In genomic region chr2:207276858-207277257, GRCh38 we compare ENCODE assay signal across 19 cellular contexts.
DNase-seq lines count a peak whose midpoint lies in the region; FAIRE-seq and TF ChIP-seq lines count a peak whose summit lies in the region.
"Had no signal": no experiment of that assay in that cellular context is flagged by ENCODE, and none has a peak within 500 bp of the region (broad histone marks: within the 10 kb centered on the region; RNA-seq: fewer than 3 reads in every experiment).

No MANE protein-coding gene starts in this region.

- no peak overlapping the region for H3K56ac ChIP-seq in H9 (ENCODE audit: insufficient read length, low read depth, low read length)
- no peak overlapping the region for H3K56ac ChIP-seq in H1 (replicated peaks; ENCODE audit: insufficient read length, low read depth, low read length)

- H3K4me1 Mint-ChIP-seq in H9, result peaks cover 4 to 8% of the 10 kb centered on the region in 2 experiments
- peaks cover 5% of the 10 kb centered on the region for H3K4me1 Mint-ChIP-seq in nephron
- H3K4me1 Mint-ChIP-seq: CD4-positive, alpha-beta memory T cell had no signal

- DNase-seq in H9 (no peak), H1 (ENCODE audit: low read depth in 1 of 2, low spot score in 2 of 2) (no peak), NCI-H1048 (lab: John Stamatoyannopoulos, UW) (no peak), testis (no peak), NCI-H510A treated with DMSO at 0.1 percent for 48 hours (lab: John Stamatoyannopoulos, UW) (no peak)
- DNase-seq in stimulated activated CD4-positive, alpha-beta T cell treated with anti-CD3 and anti-CD28 coated beads, Interleukin-12 subunit alpha, Interleukin-12 subunit beta, amount 100 ng/mL, for 4 hours, result no peak
- DNase-seq: AML-193; CD4-positive, alpha-beta memory T cell; DMS153; DMS79; GDM1; HCEC 1CT; KG1 had no signal

- no peak overlapping the region for H3K9ac ChIP-seq in H9 (ENCODE audit: extremely low read depth, insufficient read length, low read length)
- no peak overlapping the region for H3K9ac ChIP-seq in H1 (replicated peaks in 1 of 4; ENCODE audit: extremely low read depth in 1 of 4, low read depth in 3 of 4, low read length in 3 of 4)

- H3K27me3 Mint-ChIP-seq in H9 (ENCODE audit: low read depth), result no peaks in the 10 kb centered on the region; the same call in 1 of the 2 replicates
- H3K27me3 Mint-ChIP-seq in nephron (ENCODE audit: low read depth), result no peaks in the 10 kb centered on the region

- H3K36me3 Mint-ChIP-seq in H9 (ENCODE audit: insufficient read depth in 1 of 3, low read depth in 3 of 3) (peaks cover 0 to 8% (median 2%) of the 10 kb centered on the region in 3 experiments; a peak in 1 of 7 replicates), nephron (ENCODE audit: low read depth) (peaks cover 5% of the 10 kb centered on the region)
- H3K36me3 Mint-ChIP-seq: CD14-positive monocyte had no signal

- no peaks in the 10 kb centered on the region for H3K4me1 ChIP-seq in H9 (ENCODE audit: insufficient read depth, low read length)
- H3K4me1 ChIP-seq in H1 (replicated peaks in 1 of 4; ENCODE audit: control insufficient read depth in 3 of 4, insufficient read depth in 4 of 4, low read length in 3 of 4), result no peaks in the 10 kb centered on the region
- no peaks in the 10 kb centered on the region for H3K4me1 ChIP-seq in testis
- H3K4me1 ChIP-seq: A549 had no signal

- H2BK120ac ChIP-seq in H9 (ENCODE audit: low read depth, low read length, poor library complexity, severe bottlenecking) (no peak overlapping the region), H1 (replicated peaks; ENCODE audit: low read depth, low read length) (no peak overlapping the region)

- no peak overlapping the region for H3K23ac ChIP-seq in H9 (ENCODE audit: insufficient read length, low read depth, low read length)
- H3K23ac ChIP-seq in H1 (ENCODE audit: insufficient read length), result no peak overlapping the region

- TF ChIP-seq RAD21 in H1 (IDR thresholded peaks at IDR 0.05 in 1 of 2, conservative IDR thresholded peaks at IDR 0.05 in 1 of 2; ENCODE audit: low read depth in 2 of 2, low read length in 2 of 2), result 0 out of 4 replicates have a peak, but pooled peaks of 1 of the 2 experiments have one; percentile 1

- H3K23me2 ChIP-seq in H9 (ENCODE audit: insufficient read length, low read depth, low read length, poor library complexity, severe bottlenecking) (no peaks in the 10 kb centered on the region), H1 (ENCODE audit: low read depth, low read length) (no peaks in the 10 kb centered on the region)

- H2AFZ ChIP-seq in H9 (ENCODE audit: low read length) (no peak overlapping the region), H1 (ENCODE audit: low read length) (no peak overlapping the region)

- H3K4ac ChIP-seq in H9 (ENCODE audit: low read depth, low read length) (no peak overlapping the region), H1 (replicated peaks; ENCODE audit: insufficient read length, low read depth, low read length) (no peak overlapping the region)

- H3K27ac ChIP-seq in H9 (ENCODE audit: insufficient read length, low read depth, low read length) (no peak overlapping the region), H1 (ENCODE audit: low read depth, low read length) (no peak overlapping the region), testis (no peak overlapping the region)
- H3K27ac ChIP-seq: A549 had no signal

- H3K79me1 ChIP-seq in H9 (ENCODE audit: insufficient read depth, low read depth, low read length, poor library complexity, severe bottlenecking) (no peaks in the 10 kb centered on the region), H1 (ENCODE audit: low read depth, low read length) (no peaks in the 10 kb centered on the region)

- H4K5ac ChIP-seq in H9 (ENCODE audit: insufficient read length, low read depth, low read length) (no peak overlapping the region), H1 (ENCODE audit: insufficient read length, low read depth, low read length) (no peak overlapping the region)

- H3K79me2 ChIP-seq in H9 (ENCODE audit: insufficient read depth, low read length) (no peaks in the 10 kb centered on the region), H1 (ENCODE audit: control insufficient read depth in 1 of 2, insufficient read depth in 2 of 2, low read length in 2 of 2) (no peaks in the 10 kb centered on the region)

- H4K91ac ChIP-seq in H9 (ENCODE audit: insufficient read length, low read depth, low read length) (no peak overlapping the region), H1 (replicated peaks; ENCODE audit: insufficient read length, low read length) (no peak overlapping the region)

- no peaks in the 10 kb centered on the region for H4K20me1 ChIP-seq in H9 (ENCODE audit: control insufficient read depth, insufficient read depth, insufficient read length)
- no peaks in the 10 kb centered on the region for H4K20me1 ChIP-seq in H1 (replicated peaks in 1 of 2; ENCODE audit: control insufficient read depth in 1 of 2, insufficient read depth in 2 of 2, low read length in 2 of 2)

- no peak overlapping the region for H2BK12ac ChIP-seq in H9 (ENCODE audit: insufficient read length, low read depth, low read length)
- H2BK12ac ChIP-seq in H1 (ENCODE audit: low read depth, low read length), result no peak overlapping the region

- H3K9me3 ChIP-seq in H9 (ENCODE audit: control insufficient read depth, low read depth, low read length) (no peaks in the 10 kb centered on the region), H1 (ENCODE audit: insufficient read depth in 2 of 2, low read depth in 1 of 2, low read length in 1 of 2) (0 out of 4 replicates have a peak, but pooled peaks cover 2 to 4% of the 10 kb centered on the region in 2 experiments), testis (no peaks in the 10 kb centered on the region)
- H3K9me3 ChIP-seq: A549 had no signal

- TF ChIP-seq CTCF in H9 (conservative IDR thresholded peaks at IDR 0.05) (no peak), H1 (IDR thresholded peaks at IDR 0.05; ENCODE audit: control extremely low read depth in 1 of 3, insufficient read depth in 1 of 3, low read depth in 1 of 3, low read length in 3 of 3) (no peak), nephron (IDR thresholded peaks at IDR 0.05; ENCODE audit: unreplicated experiment in 3 of 3) (no peak), testis (IDR thresholded peaks at IDR 0.05) (no peak)

- peak overlapping the region; percentile 8; the same call in 1 of the 2 replicates for H3K14ac ChIP-seq in H9 (ENCODE audit: insufficient read depth, low read length)
- no peak overlapping the region for H3K14ac ChIP-seq in H1 (ENCODE audit: insufficient read length)

- H3K27me3 ChIP-seq in H9 (ENCODE audit: insufficient read depth, low read length) (no peaks in the 10 kb centered on the region), H1 (replicated peaks in 1 of 4; ENCODE audit: control insufficient read depth in 3 of 4, extremely low read depth in 1 of 4, insufficient read depth in 3 of 4, low read length in 3 of 4) (no peaks in the 10 kb centered on the region), testis (no peaks in the 10 kb centered on the region)

- H3K9me3 Mint-ChIP-seq in H9, result peaks cover 2 to 3% of the 10 kb centered on the region in 2 experiments; a peak in 3 of 5 replicates
- H3K9me3 Mint-ChIP-seq in nephron, result peaks cover 4% of the 10 kb centered on the region
- H3K9me3 Mint-ChIP-seq: CD14-positive monocyte had no signal

- H4K8ac ChIP-seq in H9 (replicated peaks; ENCODE audit: insufficient read length, low read depth, low read length) (no peak overlapping the region), H1 (ENCODE audit: extremely low read depth, insufficient read depth, low read length) (peak overlapping the region; percentile 62; the same call in 1 of the 2 replicates)

- no peak overlapping the region for H3T11ph ChIP-seq in H9 (ENCODE audit: low read length)

- no peak for FAIRE-seq in H1 (lab: Jason Lieb, UNC)
- FAIRE-seq: A549, GM12892, GM18507, HepG2 had no signal

- whole genome bisulfite sequencing in H9 (ENCODE audit: extremely low coverage, insufficient read length, low lambda C conversion rate), result no CpG with 5 or more reads among the region's 3 CpGs
- 84% methylated on average over 3 of the region's 3 CpGs; no CpG with 5 or more reads in 1 of the 2 experiments for WGBS in H1 (ENCODE audit: extremely low coverage in 1 of 2, insufficient coverage in 1 of 2, insufficient read length in 1 of 2, insufficient replicate concordance in 2 of 2, low coverage in 1 of 2, low lambda C conversion rate in 2 of 2, missing lambda C conversion rate in 1 of 2), 2 experiments
- 86 to 95% methylated on average over 3 of the region's 3 CpGs for WGBS in testis, 2 donors

- H2BK15ac ChIP-seq in H9 (ENCODE audit: low read depth, low read length) (no peak overlapping the region), H1 (ENCODE audit: low read length) (no peak overlapping the region)

- POLR2A ChIA-PET in H1 (lab: Charles Lee; ENCODE audit: partially characterized antibody), result no interaction called here

- no peak overlapping the region for H3K18ac ChIP-seq in H9 (ENCODE audit: insufficient read length, low read depth, low read length)
- H3K18ac ChIP-seq in H1 (ENCODE audit: extremely low read depth, low read length), result no peak overlapping the region

- H3K4me3 Mint-ChIP-seq in H9 (no peak overlapping the region), nephron (no peak overlapping the region)
- H3K4me3 Mint-ChIP-seq: CD14-positive monocyte had no signal

- H2BK5ac ChIP-seq in H9 (ENCODE audit: insufficient read length, low read length) (no peak overlapping the region), H1 (ENCODE audit: low read depth, low read length) (no peak overlapping the region)

- H3K27ac Mint-ChIP-seq in H9, result no peak overlapping the region
- peak overlapping the region; percentile 47 to 96 (median 91) for H3K27ac Mint-ChIP-seq in nephron
- H3K27ac Mint-ChIP-seq: CD14-positive monocyte; CD4-positive, alpha-beta memory T cell had no signal

- no peak for TF ChIP-seq EP300 in H1 (IDR thresholded peaks at IDR 0.05; ENCODE audit: borderline replicate concordance in 1 of 2, low read depth in 2 of 2, low read length in 2 of 2)

- intact Hi-C loops in testis (cut with DNase I; ENCODE audit: low total_unique reads), result no loop called here

- no peak overlapping the region for H3K4me3 ChIP-seq in H1 (ENCODE audit: extremely low read depth in 1 of 4, insufficient read depth in 2 of 4, low read depth in 3 of 4, low read length in 4 of 4)
- H3K4me3 ChIP-seq in testis, result no peak overlapping the region
- H3K4me3 ChIP-seq: A549 had no signal

- no peak overlapping the region for H3K4me2 ChIP-seq in H9 (ENCODE audit: insufficient read depth, insufficient read length, low read length)
- H3K4me2 ChIP-seq in H1 (ENCODE audit: insufficient read depth in 1 of 2, low read depth in 2 of 2, low read length in 2 of 2), result no peak overlapping the region
- H3K4me2 ChIP-seq: A549 had no signal

- H2BK20ac ChIP-seq in H9 (ENCODE audit: low read depth, low read length, poor library complexity, severe bottlenecking) (no peak overlapping the region), H1 (ENCODE audit: low read length) (no peak overlapping the region)

- H3K36me3 ChIP-seq in H1 (ENCODE audit: control insufficient read depth in 2 of 4, insufficient read depth in 4 of 4, low read length in 3 of 4), result no peaks in the 10 kb centered on the region
- H3K36me3 ChIP-seq in testis (ENCODE audit: low read depth, missing control alignments), result no peaks in the 10 kb centered on the region

- H2AK5ac ChIP-seq in H9 (ENCODE audit: insufficient read length, low read length), result no peak overlapping the region
- no peak overlapping the region for H2AK5ac ChIP-seq in H1 (ENCODE audit: low read depth, low read length)

- CTCF ChIA-PET in H1 (lab: Charles Lee; ENCODE audit: partially characterized antibody), result interaction anchor here (1.0 to 1.2 kb wide), 4 partner anchors 18 to 288 kb away, joined by 3 to 4 read pairs (median 3); no protein-coding TSS in a partner anchor

- no peak for TF ChIP-seq POLR2A in H1 (IDR thresholded peaks at IDR 0.05; ENCODE audit: control extremely low read depth in 1 of 2, low read depth in 2 of 2, low read length in 2 of 2)
- TF ChIP-seq POLR2A in testis (IDR thresholded peaks at IDR 0.05), result no peak

Comparison
In these comparisons a context has a peak if more than half of its experiments do, and no peak if none do; other contexts are left out.
1. H3K27ac Mint-ChIP-seq: peak in nephron (3 of 3); none in H9 (0 of 3).